In the genomic region with DNA sequence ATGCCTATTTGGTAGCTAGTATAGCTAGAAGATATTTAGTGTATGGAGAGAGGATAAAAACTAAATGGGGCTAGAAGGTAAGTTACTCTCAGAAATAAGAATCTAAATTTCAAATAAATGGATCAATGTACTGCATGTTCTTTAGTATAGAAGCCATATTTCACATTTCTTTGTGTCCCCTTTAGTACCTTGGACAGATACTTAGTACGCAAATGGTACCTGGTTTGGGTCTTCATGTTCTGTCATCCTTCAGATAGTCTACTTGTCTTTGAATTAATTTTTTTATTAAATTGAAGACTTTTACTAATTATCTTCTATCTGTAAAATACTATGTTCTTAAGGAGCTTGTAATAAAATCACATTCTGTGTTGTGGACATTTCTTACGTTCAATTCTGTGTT, we compare ENCODE assay signal across 3 cellular contexts.
A peak's percentile ranks its signal among the peaks of the same experiment; 100 is the strongest.
TF ChIP-seq lines count a peak whose summit lies in the region.

No MANE protein-coding gene starts in this region.

TF ChIP-seq in GM23338, 12 proteins besides CTCF, POLR2A, EP300 and RAD21:
- TF ChIP-seq EZH2 (IDR thresholded peaks at IDR 0.05; ENCODE audit: low read depth, unreplicated experiment) (no peak), ZNF114 (CRISPR knock-in tag; IDR thresholded peaks at IDR 0.05) (no peak), EZH2phosphoT487 (IDR thresholded peaks at IDR 0.05; ENCODE audit: unreplicated experiment) (no peak)
- TF ChIP-seq, protein P1, sequence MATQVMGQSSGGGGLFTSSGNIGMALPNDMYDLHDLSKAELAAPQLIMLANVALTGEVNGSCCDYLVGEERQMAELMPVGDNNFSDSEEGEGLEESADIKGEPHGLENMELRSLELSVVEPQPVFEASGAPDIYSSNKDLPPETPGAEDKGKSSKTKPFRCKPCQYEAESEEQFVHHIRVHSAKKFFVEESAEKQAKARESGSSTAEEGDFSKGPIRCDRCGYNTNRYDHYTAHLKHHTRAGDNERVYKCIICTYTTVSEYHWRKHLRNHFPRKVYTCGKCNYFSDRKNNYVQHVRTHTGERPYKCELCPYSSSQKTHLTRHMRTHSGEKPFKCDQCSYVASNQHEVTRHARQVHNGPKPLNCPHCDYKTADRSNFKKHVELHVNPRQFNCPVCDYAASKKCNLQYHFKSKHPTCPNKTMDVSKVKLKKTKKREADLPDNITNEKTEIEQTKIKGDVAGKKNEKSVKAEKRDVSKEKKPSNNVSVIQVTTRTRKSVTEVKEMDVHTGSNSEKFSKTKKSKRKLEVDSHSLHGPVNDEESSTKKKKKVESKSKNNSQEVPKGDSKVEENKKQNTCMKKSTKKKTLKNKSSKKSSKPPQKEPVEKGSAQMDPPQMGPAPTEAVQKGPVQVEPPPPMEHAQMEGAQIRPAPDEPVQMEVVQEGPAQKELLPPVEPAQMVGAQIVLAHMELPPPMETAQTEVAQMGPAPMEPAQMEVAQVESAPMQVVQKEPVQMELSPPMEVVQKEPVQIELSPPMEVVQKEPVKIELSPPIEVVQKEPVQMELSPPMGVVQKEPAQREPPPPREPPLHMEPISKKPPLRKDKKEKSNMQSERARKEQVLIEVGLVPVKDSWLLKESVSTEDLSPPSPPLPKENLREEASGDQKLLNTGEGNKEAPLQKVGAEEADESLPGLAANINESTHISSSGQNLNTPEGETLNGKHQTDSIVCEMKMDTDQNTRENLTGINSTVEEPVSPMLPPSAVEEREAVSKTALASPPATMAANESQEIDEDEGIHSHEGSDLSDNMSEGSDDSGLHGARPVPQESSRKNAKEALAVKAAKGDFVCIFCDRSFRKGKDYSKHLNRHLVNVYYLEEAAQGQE (IDR thresholded peaks at IDR 0.05; ENCODE audit: unreplicated experiment): peak; percentile 60
- TF ChIP-seq, protein P2, sequence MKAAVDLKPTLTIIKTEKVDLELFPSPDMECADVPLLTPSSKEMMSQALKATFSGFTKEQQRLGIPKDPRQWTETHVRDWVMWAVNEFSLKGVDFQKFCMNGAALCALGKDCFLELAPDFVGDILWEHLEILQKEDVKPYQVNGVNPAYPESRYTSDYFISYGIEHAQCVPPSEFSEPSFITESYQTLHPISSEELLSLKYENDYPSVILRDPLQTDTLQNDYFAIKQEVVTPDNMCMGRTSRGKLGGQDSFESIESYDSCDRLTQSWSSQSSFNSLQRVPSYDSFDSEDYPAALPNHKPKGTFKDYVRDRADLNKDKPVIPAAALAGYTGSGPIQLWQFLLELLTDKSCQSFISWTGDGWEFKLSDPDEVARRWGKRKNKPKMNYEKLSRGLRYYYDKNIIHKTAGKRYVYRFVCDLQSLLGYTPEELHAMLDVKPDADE (IDR thresholded peaks at IDR 0.05): no peak

TF ChIP-seq in HCT116, 20 proteins besides CTCF, POLR2A, EP300 and RAD21:
- TF ChIP-seq POLR2AphosphoS5 (IDR thresholded peaks at IDR 0.05; ENCODE audit: low read depth, low read length): no peak
- TF ChIP-seq, protein P1 (IDR thresholded peaks at IDR 0.05; ENCODE audit: low read depth): peak; percentile 16
TF ChIP-seq in HCT116: peak in this region for 1.

TF ChIP-seq in Ishikawa, 13 proteins besides CTCF, POLR2A, EP300 and RAD21:
- TF ChIP-seq, protein P1 (IDR thresholded peaks at IDR 0.05; ENCODE audit: low read depth): peak; percentile 72
- TF ChIP-seq FOXM1 (IDR thresholded peaks at IDR 0.05; ENCODE audit: borderline replicate concordance, low read depth): no peak
